Comparison of ENCODE assay signal across 13 cellular contexts in the genomic region with DNA sequence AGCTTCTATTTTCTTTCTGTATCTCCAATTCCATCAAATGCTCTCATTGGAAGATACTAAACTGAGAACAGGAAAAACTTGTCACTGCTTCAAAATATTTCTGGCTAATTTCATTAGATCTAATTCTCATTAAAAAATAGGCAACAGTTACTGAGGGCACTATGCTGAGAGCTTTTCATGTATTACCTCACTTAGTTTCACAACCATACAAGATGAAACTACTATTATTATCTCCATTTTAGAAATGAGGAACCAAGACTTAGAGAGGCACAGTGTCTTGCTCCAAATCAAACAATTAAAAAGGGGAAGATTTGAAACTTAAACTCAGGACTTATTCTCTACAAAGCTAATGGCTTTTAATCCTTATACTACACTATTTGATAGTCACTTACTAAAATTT. TPM values are rescaled to one million over a fixed set of nuclear protein-coding genes. Genes with fewer than 3 reads are reported as not detected.
A peak's percentile ranks its signal among the peaks of the same experiment; 100 is the strongest.
DNase-seq lines count a peak whose midpoint lies in the region; ATAC-seq and TF ChIP-seq lines count a peak whose summit lies in the region.
"Had no signal": no experiment of that assay in that cellular context is flagged by ENCODE, and none has a peak within 500 bp of the region (broad histone marks: within the 10 kb centered on the region; RNA-seq: fewer than 3 reads in every experiment).

No MANE protein-coding gene starts in this region.

- H3K9ac ChIP-seq in OCI-LY3 (ENCODE audit: low read length), result no peak overlapping the region

- H3K36me3 ChIP-seq in OCI-LY3 (replicated peaks; ENCODE audit: low read depth, low read length) (no peaks in the 10 kb centered on the region), left lung (no peaks in the 10 kb centered on the region)

- TF ChIP-seq CTCF in OCI-LY3 (IDR thresholded peaks at IDR 0.05; ENCODE audit: low read depth, low read length) (no peak), left lung (IDR thresholded peaks at IDR 0.05) (no peak)

- H3K4me3 ChIP-seq in OCI-LY3 (ENCODE audit: low read length), result peak overlapping the region; percentile 12; the same call in 1 of the 2 replicates
- no peak overlapping the region for H3K4me3 ChIP-seq in left lung
- H3K4me3 ChIP-seq: hepatocyte had no signal

- peaks cover 44% of the 10 kb centered on the region for H3K4me1 ChIP-seq in OCI-LY3 (ENCODE audit: low read length)
- peaks cover 0 to 6% of the 10 kb centered on the region in 2 donors for H3K4me1 ChIP-seq in left lung

- no peaks in the 10 kb centered on the region for H4K20me1 ChIP-seq in OCI-LY3 (ENCODE audit: insufficient read depth, low read length)

- DNase-seq in dedifferentiated amniotic fluid mesenchymal stem cell (ENCODE audit: extremely low spot score) (no peak), NCI-H187 treated with DMSO at 0.1 percent for 48 hours (lab: John Stamatoyannopoulos, UW) (no peak), left lung (no peak)
- no peak for DNase-seq in activated naive CD4-positive, alpha-beta T cell treated with anti-CD3 and anti-CD28 coated beads, Interleukin-2, amount 50 U/mL, for 72 hours (ENCODE audit: low spot score in 2 of 2)
- DNase-seq: activated CD4-positive, CD25-positive, alpha-beta regulatory T cell treated with anti-CD3 and anti-CD28 coated beads, Interleukin-2, amount 50 U/mL, for 72 hours had no signal

- ATAC-seq in GM18505 (IDR thresholded peaks at IDR 0.05; ENCODE audit: unreplicated experiment) (peak; percentile 96), GM21526 (IDR thresholded peaks at IDR 0.05; ENCODE audit: low FRiP score, unreplicated experiment) (peak; percentile 100), HG03108 (IDR thresholded peaks at IDR 0.05; ENCODE audit: unreplicated experiment) (peak; percentile 97), left lung (no peak)
- no peak for ATAC-seq in activated naive CD4-positive, alpha-beta T cell treated with anti-CD3 and anti-CD28 coated beads, Interleukin-2, amount 50 U/mL, for 72 hours

- H3K27me3 ChIP-seq in OCI-LY3 (ENCODE audit: low read depth, low read length) (no peaks in the 10 kb centered on the region), left lung (no peaks in the 10 kb centered on the region)
- H3K27me3 ChIP-seq: hepatocyte had no signal

- H3K79me2 ChIP-seq in OCI-LY3 (ENCODE audit: low read length), result no peaks in the 10 kb centered on the region
- H3K79me2 ChIP-seq: hepatocyte had no signal

- no peaks in the 10 kb centered on the region for H3K9me3 Mint-ChIP-seq in activated naive CD4-positive, alpha-beta T cell treated with anti-CD3 and anti-CD28 coated beads, Interleukin-2, amount 50 U/mL, for 72 hours
- H3K9me3 Mint-ChIP-seq: activated naive CD4-positive, alpha-beta T cell treated with anti-CD3 and anti-CD28 coated beads, Interleukin-2, amount 50 U/mL, for 24 hours had no signal

- no peak overlapping the region for H3K27ac Mint-ChIP-seq in activated naive CD4-positive, alpha-beta T cell treated with anti-CD3 and anti-CD28 coated beads, Interleukin-2, amount 50 U/mL, for 72 hours
- H3K27ac Mint-ChIP-seq: activated naive CD4-positive, alpha-beta T cell treated with anti-CD3 and anti-CD28 coated beads, Interleukin-2, amount 50 U/mL, for 24 hours had no signal

- TF ChIP-seq POLR2A in GM18505 (IDR thresholded peaks at IDR 0.05; ENCODE audit: borderline replicate concordance, extremely low read depth, insufficient read depth, insufficient read length), result no peak

- H3K4me2 ChIP-seq in OCI-LY3 (ENCODE audit: low read length), result peak overlapping the region; percentile 37
- H3K4me2 ChIP-seq: hepatocyte had no signal

- no peak overlapping the region for H3K27ac ChIP-seq in OCI-LY3 (ENCODE audit: low read length)
- H3K27ac ChIP-seq in left lung, result no peak overlapping the region
- H3K27ac ChIP-seq: hepatocyte had no signal

- H3K9me3 ChIP-seq in OCI-LY3 (ENCODE audit: insufficient read depth, low read length), result no peaks in the 10 kb centered on the region
- no peaks in the 10 kb centered on the region for H3K9me3 ChIP-seq in left lung

- intact Hi-C loops in left lung (cut with DNase I), result no loop called here

- H3K36me3 Mint-ChIP-seq in activated naive CD4-positive, alpha-beta T cell treated with anti-CD3 and anti-CD28 coated beads, Interleukin-2, amount 50 U/mL, for 72 hours, result no peaks in the 10 kb centered on the region
- H3K36me3 Mint-ChIP-seq: activated naive CD4-positive, alpha-beta T cell treated with anti-CD3 and anti-CD28 coated beads, Interleukin-2, amount 50 U/mL, for 24 hours had no signal

- no peak overlapping the region for H2AFZ ChIP-seq in OCI-LY3 (ENCODE audit: low read depth, low read length)
- H2AFZ ChIP-seq: hepatocyte had no signal

RNA-seq across cellular contexts. Expression of gene OTOL1, which starts 7.2 kb away (rescaled TPM):
- total RNA-seq in left lung, result not detected
- not detected for total RNA-seq in activated naive CD4-positive, alpha-beta T cell treated with anti-CD3 and anti-CD28 coated beads, Interleukin-2, amount 50 U/mL, for 72 hours
- total RNA-seq: hepatocyte, myocyte, subcutaneous adipose tissue had no signal

Comparison
In these comparisons a context has a peak if more than half of its experiments do, and no peak if none do; other contexts are left out.
1. ATAC-seq: peak in GM18505 (single experiment), GM21526 (single experiment) and HG03108 (single experiment); none in left lung (single experiment) and activated naive CD4-positive, alpha-beta T cell treated with anti-CD3 and anti-CD28 coated beads, Interleukin-2, amount 50 U/mL, for 72 hours (0 of 2).